ENCODE assay signal across 9 cellular contexts in the genomic region with DNA sequence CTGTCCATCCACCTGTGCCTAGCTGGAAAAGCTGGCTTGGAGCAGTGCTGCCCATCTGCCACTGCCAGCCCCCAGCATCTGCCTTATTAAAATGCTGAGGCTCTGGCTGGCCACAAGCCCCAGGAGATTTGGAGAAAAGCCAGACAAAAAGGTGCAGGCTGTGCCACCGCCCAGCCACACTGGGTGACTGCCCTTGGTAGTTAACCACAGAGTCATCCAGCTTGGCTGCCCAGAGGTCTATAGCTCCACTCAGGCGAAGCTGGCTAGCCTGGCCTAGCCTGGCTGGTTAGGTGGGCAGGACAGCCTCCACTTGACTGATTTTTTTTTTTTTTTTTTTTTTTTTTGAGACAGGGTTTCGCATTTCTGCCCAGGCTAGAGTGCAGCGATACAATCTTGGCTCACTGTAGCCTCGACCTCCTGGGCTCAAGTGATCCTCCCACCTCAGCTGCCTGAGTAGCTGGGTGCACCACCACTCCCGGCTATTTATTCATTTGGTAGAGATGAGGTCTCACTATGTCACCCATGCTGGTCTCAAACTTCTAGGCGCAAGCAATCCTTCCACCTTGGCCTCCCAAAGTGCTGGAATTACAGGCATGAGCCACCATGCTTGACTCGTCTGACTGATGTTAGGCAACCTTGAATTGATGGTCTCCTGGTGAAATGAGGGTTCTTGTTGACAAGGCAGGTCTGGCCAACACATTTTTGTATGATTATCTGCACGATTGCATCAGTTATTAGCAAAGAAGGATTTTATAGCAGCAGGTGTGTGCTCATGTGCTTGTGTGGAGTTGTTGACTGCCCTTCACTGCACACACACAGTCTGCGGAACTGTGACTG.
A peak's percentile ranks its signal among the peaks of the same experiment; 100 is the strongest.
DNase-seq lines count a peak whose midpoint lies in the region; ATAC-seq and TF ChIP-seq lines count a peak whose summit lies in the region.
"Had no signal": no experiment of that assay in that cellular context is flagged by ENCODE, and none has a peak within 500 bp of the region (broad histone marks: within the 10 kb centered on the region; RNA-seq: fewer than 3 reads in every experiment).

No MANE protein-coding gene starts in this region.

- no peaks in the 10 kb centered on the region for H3K36me3 Mint-ChIP-seq in osteocyte (ENCODE audit: unreplicated experiment)

- DNase-seq in AG10803 (ENCODE audit: low read depth) (peak; percentile 28), SHP77 (lab: John Stamatoyannopoulos, UW) (peak; percentile 40 to 64), left colon (peak; percentile 59 to 63), NCI-H2227 treated with DMSO at 0.1 percent for 48 hours (lab: John Stamatoyannopoulos, UW) (no peak), NCI-H187 (lab: John Stamatoyannopoulos, UW) (no peak), osteocyte (ENCODE audit: extremely low spot score, unreplicated experiment) (no peak)
- no peak for DNase-seq in stimulated activated CD4-positive, alpha-beta T cell treated with anti-CD3 and anti-CD28 coated beads, Interleukin-1b, Interleukin-23, amount 100 ng/mL, for 48 hours
- DNase-seq: amniotic stem cell had no signal

- H3K9me3 ChIP-seq in HEK293 (ENCODE audit: control insufficient read depth, insufficient read depth, low read depth, low read length): no peaks in the 10 kb centered on the region

- no peak overlapping the region for H3K4me3 Mint-ChIP-seq in osteocyte (ENCODE audit: unreplicated experiment)

- H3K4me1 Mint-ChIP-seq in osteocyte (ENCODE audit: unreplicated experiment): peaks cover 15% of the 10 kb centered on the region

- POLR2A ChIA-PET in HEK293 (lab: Yijun Ruan, JAX): interaction anchor here (0.6 kb wide), 1 partner anchor 250 kb away, joined by 3 read pairs; no protein-coding TSS in a partner anchor

- no peaks in the 10 kb centered on the region; the same call in 1 of the 2 replicates for H3K4me1 ChIP-seq in HEK293 (ENCODE audit: control insufficient read depth, insufficient read depth, low read length)

- no peak overlapping the region for H3K4me3 ChIP-seq in AG10803 (ENCODE audit: low read length)
- H3K4me3 ChIP-seq in HEK293 (ENCODE audit: low read depth, low read length): no peak overlapping the region

- H3K27ac Mint-ChIP-seq in osteocyte (ENCODE audit: unreplicated experiment): no peak overlapping the region

- CTCF ChIA-PET in HEK293 (lab: Yijun Ruan, JAX): no interaction called here

- no peak for TF ChIP-seq CTCF in AG10803 (conservative IDR thresholded peaks at IDR 0.05; ENCODE audit: low read length)
- TF ChIP-seq CTCF in HEK293 (tag by site-specific recombination; IDR thresholded peaks at IDR 0.05): no peak
- TF ChIP-seq CTCF in osteocyte (IDR thresholded peaks at IDR 0.05): no peak

- no peaks in the 10 kb centered on the region for H3K9me3 Mint-ChIP-seq in osteocyte (ENCODE audit: unreplicated experiment)

- peaks cover 56% of the 10 kb centered on the region for H3K27me3 Mint-ChIP-seq in osteocyte (ENCODE audit: unreplicated experiment)

- peak; percentile 60 for ATAC-seq in left colon

- H3K36me3 ChIP-seq in HEK293 (ENCODE audit: control insufficient read depth in 2 of 2, insufficient read depth in 1 of 2, low read length in 2 of 2): no peaks in the 10 kb centered on the region

- intact Hi-C loops in left colon (cut with DNase I, micrococcal nuclease): no loop called here

- no peak overlapping the region for H3K27ac ChIP-seq in HEK293 (ENCODE audit: extremely low read depth, low read depth, low read length)

TF ChIP-seq in HEK293, 187 proteins besides CTCF, POLR2A, EP300 and RAD21:
- TF ChIP-seq KLF1 (tag by site-specific recombination; IDR thresholded peaks at IDR 0.05) (no peak), ZNF223 (tag by site-specific recombination; IDR thresholded peaks at IDR 0.05) (peak; percentile 89), ZBTB17 (tag by site-specific recombination; IDR thresholded peaks at IDR 0.05) (peak; percentile 58), TRIM28 (IDR thresholded peaks at IDR 0.05; ENCODE audit: borderline replicate concordance, low read length) (peak; percentile 15; the same call in 1 of the 2 replicates), ZNF514 (tag by site-specific recombination; IDR thresholded peaks at IDR 0.05) (no peak), EGR2 (tag by site-specific recombination; IDR thresholded peaks at IDR 0.05; ENCODE audit: low read depth) (0 out of 2 replicates have a peak, but pooled peaks have one; percentile 21), ZNF391 (tag by site-specific recombination; IDR thresholded peaks at IDR 0.05; ENCODE audit: borderline replicate concordance, low read depth) (no peak)
- TF ChIP-seq, protein P1, sequence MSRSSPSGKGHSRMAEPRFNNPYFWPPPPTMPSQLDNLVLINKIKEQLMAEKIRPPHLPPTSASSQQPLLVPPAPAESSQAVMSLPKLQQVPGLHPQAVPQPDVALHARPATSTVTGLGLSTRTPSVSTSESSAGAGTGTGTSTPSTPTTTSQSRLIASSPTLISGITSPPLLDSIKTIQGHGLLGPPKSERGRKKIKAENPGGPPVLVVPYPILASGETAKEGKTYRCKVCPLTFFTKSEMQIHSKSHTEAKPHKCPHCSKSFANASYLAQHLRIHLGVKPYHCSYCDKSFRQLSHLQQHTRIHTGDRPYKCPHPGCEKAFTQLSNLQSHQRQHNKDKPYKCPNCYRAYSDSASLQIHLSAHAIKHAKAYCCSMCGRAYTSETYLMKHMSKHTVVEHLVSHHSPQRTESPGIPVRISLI (tag by site-specific recombination; IDR thresholded peaks at IDR 0.05): peak; percentile 65; the same call in 1 of the 2 replicates

Comparison
In these comparisons a context has a peak if more than half of its experiments do, and no peak if none do; other contexts are left out.
1. DNase-seq: peak in AG10803 (single experiment), SHP77 (2 of 2) and left colon (2 of 2); none in stimulated activated CD4-positive, alpha-beta T cell treated with anti-CD3 and anti-CD28 coated beads, Interleukin-1b, Interleukin-23, amount 100 ng/mL, for 48 hours (single experiment), NCI-H2227 treated with DMSO at 0.1 percent for 48 hours (single experiment), NCI-H187 (0 of 2) and osteocyte (single experiment).